ENCODE assay signal across 8 cellular contexts in genomic region chr13:54029226-54029625, GRCh38.
DNase-seq lines count a peak whose midpoint lies in the region; ATAC-seq and TF ChIP-seq lines count a peak whose summit lies in the region.

No MANE protein-coding gene starts in this region.

- CTCF ChIA-PET in PC-3 (lab: Charles Lee), result no interaction called here

- ATAC-seq in GM19395 (IDR thresholded peaks at IDR 0.05; ENCODE audit: unreplicated experiment) (peak; percentile 99), HG03095 (IDR thresholded peaks at IDR 0.05; ENCODE audit: unreplicated experiment) (peak; percentile 99), PC-3 (peak; percentile 100)

- no peaks in the 10 kb centered on the region for H3K79me2 ChIP-seq in PC-3 (ENCODE audit: low read length)

- H3K9me3 ChIP-seq in PC-3 (ENCODE audit: low read length), result no peaks in the 10 kb centered on the region; the same call in 1 of the 2 replicates
- H3K9me3 ChIP-seq in testis, result no peaks in the 10 kb centered on the region

- no peaks in the 10 kb centered on the region for H4K20me1 ChIP-seq in PC-3 (ENCODE audit: low read length)

- H2AFZ ChIP-seq in PC-3 (ENCODE audit: low read length), result peak overlapping the region; percentile 16; the same call in 1 of the 2 replicates

- H3K4me1 ChIP-seq in PC-3 (ENCODE audit: insufficient read depth, low read length) (no peaks in the 10 kb centered on the region), testis (no peaks in the 10 kb centered on the region)

- no peak for TF ChIP-seq POLR2A in testis (IDR thresholded peaks at IDR 0.05)

- POLR2A ChIA-PET in PC-3 (lab: Charles Lee; ENCODE audit: unreplicated experiment), result no interaction called here

- no peak overlapping the region for H3K9ac ChIP-seq in PC-3 (ENCODE audit: low read length)

- H3K36me3 ChIP-seq in PC-3 (ENCODE audit: low read depth, low read length) (no peaks in the 10 kb centered on the region), testis (ENCODE audit: low read depth, missing control alignments) (no peaks in the 10 kb centered on the region)

- no TSS peak for BruUV-seq in PC-3 (replicated peaks; lab: Mats Ljungman, UMichigan)

- H3K4me3 ChIP-seq in PC-3 (ENCODE audit: low read length), result no peak overlapping the region
- H3K4me3 ChIP-seq in testis, result no peak overlapping the region

- DNase-seq in PC-3 (peak; percentile 67), non-pigmented ciliary epithelial cell (ENCODE audit: low read depth) (peak; percentile 75), globus pallidus (ENCODE audit: low spot score) (no peak), testis (no peak), T-helper 9 cell (no peak), superior temporal gyrus (ENCODE audit: extremely low spot score) (no peak)

- intact Hi-C loops in PC-3 (cut with micrococcal nuclease) (loop anchor here (1.0 kb wide), 1 partner anchor 247 kb away; no protein-coding TSS in a partner anchor), testis (cut with DNase I; ENCODE audit: low total_unique reads) (no loop called here)

- no peaks in the 10 kb centered on the region for H3F3A ChIP-seq in PC-3 (ENCODE audit: low read length, unreplicated experiment)

- 73 to 79% methylated on average over 1 of the region's 1 CpG for WGBS in testis, 2 donors

- H3K27ac ChIP-seq in PC-3 (ENCODE audit: low read length) (peak overlapping the region; percentile 10; the same call in 1 of the 2 replicates), testis (no peak overlapping the region)

- H3K9me2 ChIP-seq in PC-3 (replicated peaks; ENCODE audit: low read length), result no peaks in the 10 kb centered on the region

- H3K27me3 ChIP-seq in PC-3 (ENCODE audit: low read length) (no peaks in the 10 kb centered on the region), testis (no peaks in the 10 kb centered on the region)

- no peak for TF ChIP-seq CTCF in PC-3 (conservative IDR thresholded peaks at IDR 0.05; ENCODE audit: low read depth, low read length)
- no peak for TF ChIP-seq CTCF in testis (IDR thresholded peaks at IDR 0.05)

- H3K4me2 ChIP-seq in PC-3 (ENCODE audit: low read length), result no peak overlapping the region

Comparison
In these comparisons a context has a peak if more than half of its experiments do, and no peak if none do; other contexts are left out.
1. DNase-seq: peak in PC-3 (single experiment) and non-pigmented ciliary epithelial cell (single experiment); none in globus pallidus (single experiment), testis (single experiment), T-helper 9 cell (single experiment) and superior temporal gyrus (single experiment).
2. Peak in every context shown above with its lines, with median percentiles within 50 percentile points of each other: ATAC-seq.